In the genomic region with DNA sequence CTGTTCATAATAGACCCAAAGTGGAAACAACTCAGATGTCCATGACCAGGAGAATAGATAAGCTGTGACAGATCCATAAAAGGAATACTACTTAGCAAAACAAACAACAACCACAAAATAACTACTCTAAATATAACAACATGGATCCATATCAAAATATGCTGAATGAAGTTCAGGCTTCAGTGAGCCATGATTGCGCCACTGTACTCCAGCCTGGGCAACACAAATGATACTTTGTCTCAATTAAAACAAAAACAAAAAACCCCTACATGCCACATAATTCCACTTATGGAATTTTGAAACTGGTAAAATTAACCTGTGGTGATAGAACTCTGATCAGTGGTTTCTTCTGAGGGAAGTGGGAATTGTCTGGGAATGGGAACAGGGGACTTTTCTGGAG, we compare ENCODE assay signal across 33 cellular contexts. TPM values are rescaled to one million over a fixed set of nuclear protein-coding genes. Genes with fewer than 3 reads are reported as not detected.
"Had no signal": no experiment of that assay in that cellular context is flagged by ENCODE, and none has a peak within 500 bp of the region (broad histone marks: within the 10 kb centered on the region; RNA-seq: fewer than 3 reads in every experiment).

No MANE protein-coding gene starts in this region.

- DNase-seq: activated B cell treated with CpG ODN at 0.5 μM for 24 hours; activated CD4-positive, alpha-beta memory T cell treated with anti-CD3 and anti-CD28 coated beads, Interleukin-2, amount 10 ng/mL, durations not matched to agents 7 days and 5 days; activated CD4-positive, alpha-beta T cell treated with anti-CD3 and anti-CD28 coated beads for 48 hours; activated CD4-positive, alpha-beta T cell treated with anti-CD3 and anti-CD28 coated beads, Interleukin-2, amount 50 U/mL, for 4 hours; activated CD8-positive, alpha-beta memory T cell treated with anti-CD3 and anti-CD28 coated beads, Interleukin-2, amount 50 U/mL, for 48 hours; activated gamma-delta T cell; activated naive CD4-positive, alpha-beta T cell; activated naive CD4-positive, alpha-beta T cell treated with anti-CD3 and anti-CD28 coated beads, Interleukin-2, amount 10 ng/mL, durations not matched to agents 7 days and 5 days; activated naive CD8-positive, alpha-beta T cell treated with anti-CD3 and anti-CD28 coated beads, Interleukin-2, amount 10 ng/mL, durations not matched to agents 7 days and 5 days; activated T-cell treated with anti-CD3 and anti-CD28 coated beads for 4 hours; activated T-cell treated with anti-CD3 and anti-CD28 coated beads, Interleukin-2, amount 50 U/mL, for 24 hours; activated T-cell treated with anti-CD3 and anti-CD28 coated beads, Interleukin-2, amount 50 U/mL, for 72 hours; amniotic stem cell; anterior cingulate cortex; caudate nucleus; cortex of kidney; effector memory CD4-positive, alpha-beta T cell; endodermal cell; foreskin keratinocyte; gastrocnemius medialis; glutamatergic neuron; heart left ventricle; T-helper 1 cell; T-helper 17 cell; T1000; WERI-Rb-1 had no signal

- ATAC-seq: activated CD4-positive, CD25-positive, alpha-beta regulatory T cell treated with anti-CD3 and anti-CD28 coated beads, Interleukin-2, amount 50 U/mL, for 24 hours; activated naive CD4-positive, alpha-beta T cell treated with anti-CD3 and anti-CD28 coated beads, Interleukin-2, amount 50 U/mL, for 72 hours; activated T-cell treated with anti-CD3 and anti-CD28 coated beads, Interleukin-2, amount 50 U/mL, for 72 hours; esophagus mucosa; foreskin keratinocyte; gastrocnemius medialis; heart left ventricle; T-helper 17 cell had no signal

- H3K27ac ChIP-seq: foreskin keratinocyte, gastrocnemius medialis, heart left ventricle, WERI-Rb-1 had no signal

- H3K4me3 ChIP-seq: gastrocnemius medialis, heart left ventricle had no signal

- H3K27me3 ChIP-seq: foreskin keratinocyte, gastrocnemius medialis had no signal

- H3K36me3 ChIP-seq: gastrocnemius medialis, heart left ventricle, WERI-Rb-1 had no signal

- H3K4me1 ChIP-seq: heart left ventricle had no signal

- H3K9me3 ChIP-seq: gastrocnemius medialis, heart left ventricle had no signal

- FAIRE-seq: astrocyte, colon had no signal

RNA-seq across cellular contexts. Expression of a gene that starts 11.2 kb away (rescaled TPM):
- total RNA-seq: activated B cell treated with CpG ODN at 0.5 μM for 24 hours, astrocyte, chondrocyte, dermis microvascular lymphatic vessel endothelial cell had no signal
- polyA plus RNA-seq: heart left ventricle had no signal
